ENCODE assay signal across 1 cellular context in genomic region chr6:154757352-154758095, GRCh38.
TF ChIP-seq lines count a peak whose summit lies in the region.

No MANE protein-coding gene starts in this region.

TF ChIP-seq in K562, 482 proteins besides CTCF, POLR2A, EP300 and RAD21 (continued from another document):
- TF ChIP-seq PREB (CRISPR knock-in tag; IDR thresholded peaks at IDR 0.05) (no peak), SMAD3 (CRISPR knock-in tag; conservative IDR thresholded peaks at IDR 0.05) (no peak), ZKSCAN1 (IDR thresholded peaks at IDR 0.05; ENCODE audit: low read depth, low read length) (no peak), RUNX1 (IDR thresholded peaks at IDR 0.05; ENCODE audit: low read depth) (no peak), HOXB6 (CRISPR knock-in tag; IDR thresholded peaks at IDR 0.05; ENCODE audit: borderline replicate concordance) (no peak), HINFP (tag; conservative IDR thresholded peaks at IDR 0.05; ENCODE audit: low read depth) (no peak), RERE (CRISPR knock-in tag; IDR thresholded peaks at IDR 0.05; ENCODE audit: borderline replicate concordance) (no peak), HBP1 (CRISPR knock-in tag; IDR thresholded peaks at IDR 0.05) (no peak), ZNF561 (CRISPR knock-in tag; conservative IDR thresholded peaks at IDR 0.05) (no peak), NELFE (IDR thresholded peaks at IDR 0.05; ENCODE audit: insufficient read depth, insufficient read length) (no peak), GTF2E2 (tag; IDR thresholded peaks at IDR 0.05) (no peak), ILK (tag; IDR thresholded peaks at IDR 0.05; ENCODE audit: borderline replicate concordance, low read depth) (no peak), LEF1 (IDR thresholded peaks at IDR 0.05) (no peak), NR0B1 (IDR thresholded peaks at IDR 0.05; ENCODE audit: partially characterized antibody) (no peak), ZBTB7A (IDR thresholded peaks at IDR 0.05; ENCODE audit: borderline replicate concordance, control insufficient read depth, low read depth, low read length) (no peak), ZFPM2 (CRISPR knock-in tag; IDR thresholded peaks at IDR 0.05) (no peak)
